22 cellular contexts compared by ENCODE assay signal in the genomic region with DNA sequence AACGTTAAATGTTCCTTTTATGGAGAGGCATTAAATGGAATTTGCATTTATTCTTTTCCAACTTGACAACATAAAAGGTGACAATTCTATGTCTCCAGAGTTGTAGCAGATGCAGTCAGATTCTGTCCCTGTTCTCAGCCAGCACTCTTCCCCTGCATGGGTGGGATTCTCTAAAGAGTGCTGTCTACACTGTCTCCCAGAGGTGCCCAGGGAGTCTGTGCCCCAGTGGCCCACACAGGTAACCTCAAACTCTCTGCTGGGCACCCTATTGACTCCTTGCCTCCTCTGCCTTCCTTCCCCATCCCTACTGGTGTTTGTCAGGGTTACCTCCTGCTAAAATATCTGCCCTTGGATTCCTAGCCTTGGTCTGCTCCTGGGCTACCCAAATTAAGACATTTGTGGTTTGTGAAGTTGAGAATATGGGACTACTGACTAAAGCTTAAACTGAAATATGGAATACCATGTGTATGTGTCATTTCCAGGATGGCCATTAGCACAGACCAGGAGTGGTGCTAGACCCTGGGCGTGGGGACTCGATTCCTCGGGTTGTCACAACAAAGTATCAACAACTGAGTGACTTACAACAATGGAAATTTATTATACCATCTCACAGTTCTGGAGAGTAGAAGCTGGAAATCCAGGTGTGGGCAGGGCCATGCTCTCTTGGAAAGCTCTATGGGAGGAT.
DNase-seq lines count a peak whose midpoint lies in the region; ATAC-seq, FAIRE-seq and TF ChIP-seq lines count a peak whose summit lies in the region.
"Had no signal": no experiment of that assay in that cellular context is flagged by ENCODE, and none has a peak within 500 bp of the region (broad histone marks: within the 10 kb centered on the region; RNA-seq: fewer than 3 reads in every experiment).

No MANE protein-coding gene starts in this region.

- DNase-seq in GM23248 (peak; percentile 62), RWPE1 (ENCODE audit: low spot score) (peak; percentile 44), foreskin keratinocyte (peak; percentile 50 to 74), urothelium cell line (ENCODE audit: low spot score) (peak; percentile 41), DMS53 (lab: John Stamatoyannopoulos, UW) (no peak)
- no peak for DNase-seq in stimulated activated CD4-positive, alpha-beta T cell treated with anti-CD3 and anti-CD28 coated beads, Interleukin-15, amount 100 ng/mL, for 24 hours
- DNase-seq: activated CD4-positive, CD25-positive, alpha-beta regulatory T cell; activated CD8-positive, alpha-beta T cell treated with anti-CD3 and anti-CD28 coated beads, Interleukin-2, amount 10 ng/mL, durations not matched to agents 7 days and 5 days; activated T-cell treated with anti-CD3 and anti-CD28 coated beads, Interleukin-2, amount 50 U/mL, for 72 hours; lower lobe of right lung; MG63; NCI-H1436 treated with DMSO at 0.1 percent for 48 hours; NCI-H526 treated with DMSO at 0.1 percent for 48 hours; occipital lobe; right cardiac atrium; SIG-M5; stimulated activated naive CD4-positive, alpha-beta T cell; tibial artery had no signal

- TF ChIP-seq CTCF in RWPE1 (conservative IDR thresholded peaks at IDR 0.05; ENCODE audit: low read depth) (no peak), foreskin keratinocyte (conservative IDR thresholded peaks at IDR 0.05) (no peak)

- no peaks in the 10 kb centered on the region for H3K9me3 ChIP-seq in GM23248 (ENCODE audit: low read depth)
- H3K9me3 ChIP-seq: ascending aorta, BLaER1, lower lobe of right lung, MG63, tibial artery had no signal

- H3K27ac ChIP-seq in GM23248 (no peak overlapping the region), RWPE1 (no peak overlapping the region), foreskin keratinocyte (no peak overlapping the region)
- H3K27ac ChIP-seq: ascending aorta, BLaER1, lower lobe of right lung, tibial artery had no signal

- H3K79me2 ChIP-seq in GM23248 (ENCODE audit: insufficient read depth), result no peaks in the 10 kb centered on the region

- H3K9me2 ChIP-seq in GM23248 (ENCODE audit: insufficient read depth), result no peaks in the 10 kb centered on the region

- no peaks in the 10 kb centered on the region for H3K36me3 ChIP-seq in GM23248 (ENCODE audit: low read depth)
- H3K36me3 ChIP-seq: ascending aorta, BLaER1, lower lobe of right lung, MG63, tibial artery had no signal

- peaks cover 14% of the 10 kb centered on the region; the same call in 1 of the 2 replicates for H3K4me1 ChIP-seq in GM23248 (ENCODE audit: insufficient read depth)
- no peaks in the 10 kb centered on the region for H3K4me1 ChIP-seq in foreskin keratinocyte
- H3K4me1 ChIP-seq: ascending aorta, BLaER1, lower lobe of right lung, tibial artery had no signal

- in situ Hi-C loops in GM23248 (cut with MboI), result no loop called here

- POLR2A ChIA-PET in RWPE1 (lab: Yijun Ruan, JAX; ENCODE audit: low non-redundant PET), result no interaction called here

- no peak overlapping the region for H2AFZ ChIP-seq in GM23248

- peak; percentile 75 for ATAC-seq in foreskin keratinocyte
- ATAC-seq in HG02798 (IDR thresholded peaks at IDR 0.05; ENCODE audit: poor library complexity, unreplicated experiment), result no peak
- ATAC-seq: activated CD8-positive, alpha-beta T cell treated with anti-CD3 and anti-CD28 coated beads, Interleukin-2, amount 10 ng/mL, durations not matched to agents 7 days and 5 days; activated T-cell treated with anti-CD3 and anti-CD28 coated beads, Interleukin-2, amount 50 U/mL, for 72 hours; lower lobe of right lung; right cardiac atrium had no signal

- no peak overlapping the region for H3K4me3 ChIP-seq in GM23248
- H3K4me3 ChIP-seq: ascending aorta, BLaER1, lower lobe of right lung, MG63, tibial artery had no signal

- no peaks in the 10 kb centered on the region for H4K20me1 ChIP-seq in GM23248 (ENCODE audit: insufficient read depth)
- H4K20me1 ChIP-seq: BLaER1 had no signal

- no peak overlapping the region for H3K9ac ChIP-seq in GM23248
- H3K9ac ChIP-seq: BLaER1 had no signal

- peak; percentile 35 for FAIRE-seq in urothelium cell line (lab: Jason Lieb, UNC)
- FAIRE-seq: D721Med had no signal

- no peak overlapping the region for H3K4me2 ChIP-seq in GM23248 (ENCODE audit: unreplicated experiment)
- H3K4me2 ChIP-seq: BLaER1 had no signal

- 22% methylated on average over 4 of the region's 4 CpGs for WGBS in GM23248 (ENCODE audit: low coverage in 1 of 2, low lambda C conversion rate in 2 of 2, missing lambda C conversion rate in 2 of 2), 2 experiments

- CTCF ChIA-PET in RWPE1 (lab: Yijun Ruan, JAX), result interaction anchor here (1.7 kb wide), 1 partner anchor 20 kb away, joined by 5 read pairs; no protein-coding TSS in a partner anchor

- H3K27me3 ChIP-seq in GM23248 (replicated peaks; ENCODE audit: insufficient read depth) (no peaks in the 10 kb centered on the region), foreskin keratinocyte (no peaks in the 10 kb centered on the region)
- H3K27me3 ChIP-seq: ascending aorta had no signal

- no peaks in the 10 kb centered on the region for H3F3A ChIP-seq in GM23248 (ENCODE audit: insufficient read depth)

Comparison
In these comparisons a context has a peak if more than half of its experiments do, and no peak if none do; other contexts are left out.
1. DNase-seq: peak in GM23248 (single experiment), RWPE1 (single experiment), foreskin keratinocyte (2 of 2) and urothelium cell line (single experiment); none in DMS53 (single experiment) and stimulated activated CD4-positive, alpha-beta T cell treated with anti-CD3 and anti-CD28 coated beads, Interleukin-15, amount 100 ng/mL, for 24 hours (single experiment).